In the genomic region with DNA sequence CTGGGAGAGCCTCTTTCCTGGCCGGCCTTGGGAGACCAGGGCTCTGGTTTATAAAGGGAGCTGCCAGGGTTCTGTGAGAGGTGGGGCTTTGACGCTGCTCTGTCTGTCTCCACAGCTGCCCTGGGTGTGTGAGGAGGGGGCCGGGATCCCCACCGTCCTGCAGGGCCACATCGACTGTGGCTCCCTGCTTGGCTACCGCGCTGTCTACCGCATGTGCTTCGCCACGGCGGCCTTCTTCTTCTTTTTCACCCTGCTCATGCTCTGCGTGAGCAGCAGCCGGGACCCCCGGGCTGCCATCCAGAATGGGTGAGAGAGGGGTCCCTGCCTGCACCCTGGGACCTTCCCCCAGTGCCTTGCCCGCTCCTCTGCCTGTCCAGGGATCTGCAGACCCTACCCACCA, we compare ENCODE assay signal across 25 cellular contexts. TPM values are rescaled to one million over a fixed set of nuclear protein-coding genes. Genes with fewer than 3 reads are reported as not detected.
"Had no signal": no experiment of that assay in that cellular context is flagged by ENCODE, and none has a peak within 500 bp of the region (broad histone marks: within the 10 kb centered on the region; RNA-seq: fewer than 3 reads in every experiment).

No MANE protein-coding gene starts in this region.

- H3K36me3 ChIP-seq: left ventricle myocardium inferior, neutrophil, WERI-Rb-1 had no signal

- H3K9me3 ChIP-seq: body of pancreas, left ventricle myocardium inferior, neutrophil, tibial artery had no signal

- H3K4me3 ChIP-seq: body of pancreas, hepatocyte, left ventricle myocardium inferior, tibial artery had no signal

- H3K27me3 ChIP-seq: body of pancreas, hepatocyte, tibial artery had no signal

- H3K9ac ChIP-seq: parathyroid adenoma had no signal

- H3K4me1 ChIP-seq: left ventricle myocardium inferior, parathyroid adenoma, tibial artery had no signal

- H2AFZ ChIP-seq: hepatocyte, parathyroid adenoma had no signal

- ATAC-seq: activated CD8-positive, alpha-beta T cell treated with anti-CD3 and anti-CD28 coated beads, Interleukin-2, amount 10 ng/mL, durations not matched to agents 7 days and 5 days; body of pancreas; esophagus mucosa; natural killer cell treated with Interleukin-12 subunit alpha and Interleukin-12 subunit beta and Interleukin-15 and Interleukin-18, amount 100 ng/mL, for 72 hours; right cardiac atrium; stimulated activated naive CD8-positive, alpha-beta T cell treated with anti-CD3 and anti-CD28 coated beads, Interleukin-15, amount 100 ng/mL, for 72 hours had no signal

- DNase-seq: activated CD4-positive, alpha-beta T cell treated with anti-CD3 and anti-CD28 coated beads, Interleukin-2, amount 50 U/mL, for 1 hour; activated CD4-positive, CD25-positive, alpha-beta regulatory T cell treated with anti-CD3 and anti-CD28 coated beads, Interleukin-2, amount 50 U/mL, for 72 hours; activated CD8-positive, alpha-beta T cell treated with anti-CD3 and anti-CD28 coated beads, Interleukin-2, amount 10 ng/mL, durations not matched to agents 7 days and 5 days; activated gamma-delta T cell; anterior cingulate cortex; body of pancreas; central memory CD4-positive, alpha-beta T cell; dermis blood vessel endothelial cell; effector memory CD4-positive, alpha-beta T cell; glutamatergic neuron; immature natural killer cell; left ventricle myocardium inferior; midbrain; right cardiac atrium; stimulated activated CD4-positive, alpha-beta T cell treated with anti-CD3 and anti-CD28 coated beads, Interleukin-12 subunit alpha, Interleukin-12 subunit beta, amount 100 ng/mL, for 4 hours; stimulated activated CD4-positive, alpha-beta T cell treated with anti-CD3 and anti-CD28 coated beads, Interleukin-4, amount 100 ng/mL, for 4 hours; stimulated activated naive CD8-positive, alpha-beta T cell treated with anti-CD3 and anti-CD28 coated beads, Interleukin-15, amount 100 ng/mL, for 72 hours; tibial artery; WERI-Rb-1 had no signal

- FAIRE-seq: frontal cortex had no signal

- H3K4me2 ChIP-seq: hepatocyte had no signal

- H3K27ac ChIP-seq: body of pancreas, hepatocyte, left ventricle myocardium inferior, neutrophil, parathyroid adenoma, tibial artery, WERI-Rb-1 had no signal

RNA-seq across cellular contexts. Expression of a gene that starts 11.6 kb away (rescaled TPM):
- polyA plus RNA-seq: immature natural killer cell had no signal

RNA-seq across cellular contexts. Expression of a gene that starts 51.7 kb away (rescaled TPM):
- polyA plus RNA-seq: immature natural killer cell had no signal
